17 cellular contexts compared by ENCODE assay signal in the genomic region with DNA sequence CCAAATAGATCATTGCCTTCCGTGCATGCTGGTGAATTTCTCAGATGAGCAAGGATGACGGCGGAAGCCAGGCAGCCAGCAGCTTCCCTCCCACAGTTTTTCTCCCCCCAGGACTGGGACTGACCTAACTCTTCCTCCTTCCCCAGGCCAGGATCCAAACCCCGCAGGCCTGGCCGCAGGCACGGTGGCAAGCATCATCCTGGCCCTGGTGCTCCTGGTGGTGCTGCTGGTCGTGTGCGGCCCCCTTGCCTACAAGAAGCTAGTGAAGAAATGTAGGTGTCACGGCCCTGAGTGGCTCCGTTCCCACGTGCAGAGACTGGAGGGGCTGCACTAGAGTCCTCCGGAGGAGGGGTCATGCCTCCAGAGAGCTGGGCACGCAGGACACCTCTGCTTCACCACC. TPM values are rescaled to one million over a fixed set of nuclear protein-coding genes. Genes with fewer than 3 reads are reported as not detected.
"Had no signal": no experiment of that assay in that cellular context is flagged by ENCODE, and none has a peak within 500 bp of the region (broad histone marks: within the 10 kb centered on the region; RNA-seq: fewer than 3 reads in every experiment).

No MANE protein-coding gene starts in this region.

- H3K9me3 Mint-ChIP-seq: activated B cell treated with CpG ODN at 0.5 μM for 24 hours; natural killer cell treated with Interleukin-12 subunit alpha and Interleukin-12 subunit beta and Interleukin-15 and Interleukin-18, amount 100 ng/mL, for 72 hours had no signal

- H3K4me3 Mint-ChIP-seq: activated B cell treated with CpG ODN at 0.5 μM for 24 hours; natural killer cell treated with Interleukin-12 subunit alpha and Interleukin-12 subunit beta and Interleukin-15 and Interleukin-18, amount 100 ng/mL, for 72 hours had no signal

- H3K36me3 Mint-ChIP-seq: natural killer cell treated with Interleukin-12 subunit alpha and Interleukin-12 subunit beta and Interleukin-15 and Interleukin-18, amount 100 ng/mL, for 72 hours had no signal

- ATAC-seq: esophagus mucosa; left lung; mucosa of descending colon; natural killer cell treated with Interleukin-12 subunit alpha and Interleukin-12 subunit beta and Interleukin-15 and Interleukin-18, amount 100 ng/mL, for 72 hours had no signal

- H3K9me3 ChIP-seq: left lung, mucosa of descending colon, SJCRH30, tibial nerve, uterus had no signal

- H3K27ac Mint-ChIP-seq: activated B cell treated with CpG ODN at 0.5 μM for 24 hours; natural killer cell treated with Interleukin-12 subunit alpha and Interleukin-12 subunit beta and Interleukin-15 and Interleukin-18, amount 100 ng/mL, for 72 hours had no signal

- H3K27ac ChIP-seq: hepatocyte, left lung, SJCRH30, tibial nerve, uterus had no signal

- H3K4me3 ChIP-seq: hepatocyte, left lung, mucosa of descending colon, SJCRH30, tibial nerve, uterus had no signal

- H3K27me3 ChIP-seq: hepatocyte, SJCRH30, tibial nerve, uterus had no signal

- H3K27me3 Mint-ChIP-seq: activated B cell treated with CpG ODN at 0.5 μM for 24 hours had no signal

- DNase-seq: activated B cell treated with CpG ODN at 0.5 μM for 24 hours; activated CD4-positive, alpha-beta T cell treated with anti-CD3 and anti-CD28 coated beads, Interleukin-2, amount 50 U/mL, for 4 hours; left lung; occipital lobe; SJCRH30; stimulated activated CD4-positive, alpha-beta T cell treated with anti-CD3 and anti-CD28 coated beads, Interleukin-4, amount 100 ng/mL, for 1 hour; stimulated activated naive CD4-positive, alpha-beta T cell; substantia nigra; uterus had no signal

RNA-seq across cellular contexts. Expression of gene CD5, which starts 20.5 kb away (rescaled TPM):
- total RNA-seq: glomerular endothelial cell, hepatocyte, occipital lobe, skeletal muscle tissue had no signal
- polyA plus RNA-seq: keratinocyte had no signal
